ENCODE assay signal across 9 cellular contexts in genomic region chr1:82485591-82486369, GRCh38.
A peak's percentile ranks its signal among the peaks of the same experiment; 100 is the strongest.
DNase-seq lines count a peak whose midpoint lies in the region; ATAC-seq and TF ChIP-seq lines count a peak whose summit lies in the region.
"Had no signal": no experiment of that assay in that cellular context is flagged by ENCODE, and none has a peak within 500 bp of the region (broad histone marks: within the 10 kb centered on the region; RNA-seq: fewer than 3 reads in every experiment).

No MANE protein-coding gene starts in this region.

- H3K27ac Mint-ChIP-seq in H9 = peak overlapping the region; percentile 72 to 94 (median 94); a peak in 6 of 7 replicates
- no peak overlapping the region for H3K27ac Mint-ChIP-seq in CD8-positive, alpha-beta T cell
- H3K27ac Mint-ChIP-seq: activated CD8-positive, alpha-beta memory T cell treated with anti-CD3 and anti-CD28 coated beads, Interleukin-2, amount 10 ng/mL, durations not matched to agents 7 days and 5 days had no signal

- H2BK15ac ChIP-seq in H9 (ENCODE audit: low read depth, low read length) = no peak overlapping the region; the same call in 1 of the 2 replicates

- no peaks in the 10 kb centered on the region for H3K9me3 Mint-ChIP-seq in H9
- H3K9me3 Mint-ChIP-seq in CD8-positive, alpha-beta T cell = no peaks in the 10 kb centered on the region

- no peak overlapping the region for H3K9ac ChIP-seq in H9 (ENCODE audit: extremely low read depth, insufficient read length, low read length)

- no peak overlapping the region for H4K5ac ChIP-seq in H9 (ENCODE audit: insufficient read length, low read depth, low read length)

- H3K14ac ChIP-seq in H9 (ENCODE audit: insufficient read depth, low read length) = no peak overlapping the region

- H3T11ph ChIP-seq in H9 (ENCODE audit: low read length) = no peak overlapping the region

- H2AK5ac ChIP-seq in H9 (ENCODE audit: insufficient read length, low read length) = no peak overlapping the region

- H3K27ac ChIP-seq in H9 (ENCODE audit: insufficient read length, low read depth, low read length) (peak overlapping the region; percentile 86), cardiac muscle cell (no peak overlapping the region), prostate gland (no peak overlapping the region)
- no peak overlapping the region for H3K27ac ChIP-seq in CD8-positive, alpha-beta T cell (ENCODE audit: low read depth, low read length)

- no peaks in the 10 kb centered on the region for H3K79me1 ChIP-seq in H9 (ENCODE audit: insufficient read depth, low read depth, low read length, poor library complexity, severe bottlenecking)

- H3K56ac ChIP-seq in H9 (ENCODE audit: insufficient read length, low read depth, low read length) = no peak overlapping the region

- no peak overlapping the region for H3K4ac ChIP-seq in H9 (ENCODE audit: low read depth, low read length)

- H3K27me3 ChIP-seq in H9 (ENCODE audit: insufficient read depth, low read length) = no peaks in the 10 kb centered on the region
- H3K27me3 ChIP-seq in cardiac muscle cell = no peaks in the 10 kb centered on the region
- H3K27me3 ChIP-seq in prostate gland (replicated peaks; ENCODE audit: insufficient read depth) = no peaks in the 10 kb centered on the region
- no peaks in the 10 kb centered on the region for H3K27me3 ChIP-seq in CD8-positive, alpha-beta T cell (ENCODE audit: insufficient read depth, low read length)

- H3K4me3 ChIP-seq in cardiac muscle cell (no peak overlapping the region), prostate gland (no peak overlapping the region)
- H3K4me3 ChIP-seq in CD8-positive, alpha-beta T cell (ENCODE audit: low read depth, low read length) = no peak overlapping the region

- no peaks in the 10 kb centered on the region for H3K36me3 Mint-ChIP-seq in H9 (ENCODE audit: insufficient read depth in 1 of 3, low read depth in 3 of 3)
- no peaks in the 10 kb centered on the region for H3K36me3 Mint-ChIP-seq in CD8-positive, alpha-beta T cell
- H3K36me3 Mint-ChIP-seq: activated CD8-positive, alpha-beta memory T cell treated with anti-CD3 and anti-CD28 coated beads, Interleukin-2, amount 10 ng/mL, durations not matched to agents 7 days and 5 days had no signal

- no peaks in the 10 kb centered on the region for H3K9me3 ChIP-seq in H9 (ENCODE audit: control insufficient read depth, low read depth, low read length)
- H3K9me3 ChIP-seq in cardiac muscle cell (ENCODE audit: low read depth) = no peaks in the 10 kb centered on the region
- H3K9me3 ChIP-seq in prostate gland = no peaks in the 10 kb centered on the region
- no peaks in the 10 kb centered on the region for H3K9me3 ChIP-seq in CD8-positive, alpha-beta T cell (ENCODE audit: low read length)

- no peak for ATAC-seq in CD8-positive, alpha-beta T cell
- no peak for ATAC-seq in HG03442 (IDR thresholded peaks at IDR 0.05; ENCODE audit: unreplicated experiment)
- ATAC-seq: activated CD8-positive, alpha-beta memory T cell treated with anti-CD3 and anti-CD28 coated beads, Interleukin-2, amount 10 ng/mL, durations not matched to agents 7 days and 5 days had no signal

- no peak overlapping the region for H3K18ac ChIP-seq in H9 (ENCODE audit: insufficient read length, low read depth, low read length)

- WGBS in H9 (ENCODE audit: extremely low coverage, insufficient read length, low lambda C conversion rate) = no CpG with 5 or more reads among the region's 4 CpGs
- WGBS in prostate gland = 69% methylated on average over 4 of the region's 4 CpGs

- POLR2A ChIA-PET in CD8-positive, alpha-beta T cell (lab: Charles Lee) = no interaction called here

- no peak overlapping the region for H2BK20ac ChIP-seq in H9 (ENCODE audit: low read depth, low read length, poor library complexity, severe bottlenecking)

- H2BK120ac ChIP-seq in H9 (ENCODE audit: low read depth, low read length, poor library complexity, severe bottlenecking) = no peak overlapping the region

- peaks cover 34 to 35% of the 10 kb centered on the region in 2 experiments for H3K4me1 Mint-ChIP-seq in H9
- H3K4me1 Mint-ChIP-seq in CD8-positive, alpha-beta T cell (ENCODE audit: low read depth) = no peaks in the 10 kb centered on the region
- H3K4me1 Mint-ChIP-seq: activated CD8-positive, alpha-beta memory T cell treated with anti-CD3 and anti-CD28 coated beads, Interleukin-2, amount 10 ng/mL, durations not matched to agents 7 days and 5 days had no signal

- H4K20me1 ChIP-seq in H9 (ENCODE audit: control insufficient read depth, insufficient read depth, insufficient read length) = no peaks in the 10 kb centered on the region

- H3K4me3 Mint-ChIP-seq in H9 = peak overlapping the region; percentile 7 to 16; a peak in 1 of 5 replicates
- no peak overlapping the region for H3K4me3 Mint-ChIP-seq in CD8-positive, alpha-beta T cell
- H3K4me3 Mint-ChIP-seq: activated CD8-positive, alpha-beta memory T cell treated with anti-CD3 and anti-CD28 coated beads, Interleukin-2, amount 10 ng/mL, durations not matched to agents 7 days and 5 days had no signal

- H2BK12ac ChIP-seq in H9 (ENCODE audit: insufficient read length, low read depth, low read length) = no peak overlapping the region

- H2BK5ac ChIP-seq in H9 (ENCODE audit: insufficient read length, low read length) = no peak overlapping the region

- CTCF ChIA-PET in CD8-positive, alpha-beta T cell (lab: Charles Lee) = no interaction called here

- intact Hi-C loops in prostate gland (cut with DNase I) = no loop called here
- intact Hi-C loops in CD8-positive, alpha-beta T cell (cut with DNase I, micrococcal nuclease) = no loop called here

- TF ChIP-seq CTCF in H9 (conservative IDR thresholded peaks at IDR 0.05) (no peak), cardiac muscle cell (IDR thresholded peaks at IDR 0.05; ENCODE audit: low read depth, low read length) (no peak), prostate gland (IDR thresholded peaks at IDR 0.05) (no peak)
- no peak for TF ChIP-seq CTCF in CD8-positive, alpha-beta T cell (IDR thresholded peaks at IDR 0.05)

- no peak overlapping the region for H4K8ac ChIP-seq in H9 (replicated peaks; ENCODE audit: insufficient read length, low read depth, low read length)

- no peaks in the 10 kb centered on the region for H3K27me3 Mint-ChIP-seq in H9 (ENCODE audit: low read depth)
- H3K27me3 Mint-ChIP-seq in CD8-positive, alpha-beta T cell (ENCODE audit: low read depth) = no peaks in the 10 kb centered on the region
- H3K27me3 Mint-ChIP-seq: activated CD8-positive, alpha-beta memory T cell treated with anti-CD3 and anti-CD28 coated beads, Interleukin-2, amount 10 ng/mL, durations not matched to agents 7 days and 5 days had no signal

- no peak for TF ChIP-seq POLR2A in prostate gland (IDR thresholded peaks at IDR 0.05)

- H3K4me1 ChIP-seq in H9 (ENCODE audit: insufficient read depth, low read length) = peaks cover 3% of the 10 kb centered on the region; the same call in 1 of the 2 replicates
- peaks cover 6% of the 10 kb centered on the region for H3K4me1 ChIP-seq in cardiac muscle cell (ENCODE audit: low read depth)
- no peaks in the 10 kb centered on the region for H3K4me1 ChIP-seq in prostate gland (replicated peaks)
- no peaks in the 10 kb centered on the region for H3K4me1 ChIP-seq in CD8-positive, alpha-beta T cell (ENCODE audit: insufficient read depth, low read length)

- no peak overlapping the region for H3K23ac ChIP-seq in H9 (ENCODE audit: insufficient read length, low read depth, low read length)

- no peaks in the 10 kb centered on the region for H3K23me2 ChIP-seq in H9 (ENCODE audit: insufficient read length, low read depth, low read length, poor library complexity, severe bottlenecking)

- H3K79me2 ChIP-seq in H9 (ENCODE audit: insufficient read depth, low read length) = no peaks in the 10 kb centered on the region

- peak overlapping the region; percentile 66 for H3K4me2 ChIP-seq in H9 (ENCODE audit: insufficient read depth, insufficient read length, low read length)

- no peaks in the 10 kb centered on the region for H3K36me3 ChIP-seq in cardiac muscle cell
- H3K36me3 ChIP-seq in prostate gland = no peaks in the 10 kb centered on the region
- no peaks in the 10 kb centered on the region for H3K36me3 ChIP-seq in CD8-positive, alpha-beta T cell (ENCODE audit: insufficient read depth, low read length)

- no peak overlapping the region for H2AFZ ChIP-seq in H9 (ENCODE audit: low read length)

- peak; percentile 67 for DNase-seq in H9
- peak; percentile 2 for DNase-seq in SW480 (ENCODE audit: low spot score)
- peak; percentile 11 to 18 for DNase-seq in cardiac muscle cell (ENCODE audit: low read depth in 1 of 2, low spot score in 1 of 2)
- DNase-seq in prostate gland (ENCODE audit: low spot score) = peak; percentile 6
- DNase-seq in NCI-H526 treated with DMSO at 0.1 percent for 48 hours (lab: John Stamatoyannopoulos, UW) = no peak
- DNase-seq in dermis blood vessel endothelial cell = no peak
- DNase-seq in CD8-positive, alpha-beta T cell = no peak
- DNase-seq: activated CD8-positive, alpha-beta memory T cell treated with anti-CD3 and anti-CD28 coated beads, Interleukin-2, amount 10 ng/mL, durations not matched to agents 7 days and 5 days had no signal

- no peak overlapping the region for H4K91ac ChIP-seq in H9 (ENCODE audit: insufficient read length, low read depth, low read length)

Comparison
In these comparisons a context has a peak if more than half of its experiments do, and no peak if none do; other contexts are left out.
1. DNase-seq: peak in H9 (single experiment), SW480 (single experiment), cardiac muscle cell (2 of 2) and prostate gland (single experiment); none in NCI-H526 treated with DMSO at 0.1 percent for 48 hours (single experiment), dermis blood vessel endothelial cell (single experiment) and CD8-positive, alpha-beta T cell (0 of 7).